24 cellular contexts compared by ENCODE assay signal in the genomic region with DNA sequence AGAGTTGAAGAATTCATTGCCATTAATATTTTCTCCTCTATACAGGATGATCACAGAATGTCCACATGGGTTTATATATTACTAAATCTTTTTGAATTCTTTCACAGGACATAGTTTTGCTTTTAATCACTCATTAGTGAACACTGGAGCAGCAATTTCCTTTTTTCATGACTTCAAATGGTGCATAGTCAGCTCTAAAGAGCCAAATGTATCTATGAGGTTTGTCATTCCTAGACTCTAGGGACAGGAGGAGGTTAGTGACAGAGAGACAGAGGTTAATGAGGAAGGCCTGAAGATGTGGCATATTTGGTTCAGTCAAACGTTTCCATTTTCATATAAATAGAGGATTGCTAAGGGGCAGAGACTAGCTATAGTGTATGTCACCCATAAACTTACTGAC.
"Had no signal": no experiment of that assay in that cellular context is flagged by ENCODE, and none has a peak within 500 bp of the region (broad histone marks: within the 10 kb centered on the region; RNA-seq: fewer than 3 reads in every experiment).

No MANE protein-coding gene starts in this region.

- DNase-seq: activated CD4-positive, alpha-beta T cell treated with anti-CD3 and anti-CD28 coated beads for 36 hours; activated CD4-positive, alpha-beta T cell treated with anti-CD3 and anti-CD28 coated beads, Interleukin-2, amount 50 U/mL, for 4 hours; activated CD8-positive, alpha-beta memory T cell treated with anti-CD3 and anti-CD28 coated beads for 24 hours; activated CD8-positive, alpha-beta memory T cell treated with anti-CD3 and anti-CD28 coated beads, Interleukin-2, amount 50 U/mL, for 4 hours; activated T-cell treated with anti-CD3 and anti-CD28 coated beads, Interleukin-2, amount 50 U/mL, for 24 hours; aorta; effector CD4-positive, alpha-beta T cell; foreskin fibroblast; kidney; lower lobe of right lung; mesendoderm; naive B cell; spleen; stimulated activated CD4-positive, alpha-beta T cell treated with anti-CD3 and anti-CD28 coated beads, Interleukin-4, amount 100 ng/mL, for 1 hour; stimulated activated naive CD4-positive, alpha-beta T cell treated with Interleukin-2 at 50 U/mL for 16 hours; T1000; upper lobe of left lung had no signal

- H3K4me1 ChIP-seq: lower lobe of right lung, prostate gland, spleen, upper lobe of left lung had no signal

- FAIRE-seq: endometrium, kidney had no signal

- H3K36me3 ChIP-seq: lower lobe of right lung, prostate gland, right atrium auricular region, spleen, thoracic aorta, upper lobe of left lung had no signal

- ATAC-seq: activated CD4-positive, alpha-beta T cell treated with anti-CD3 and anti-CD28 coated beads for 36 hours; activated naive CD4-positive, alpha-beta T cell treated with anti-CD3 and anti-CD28 coated beads, Interleukin-2, amount 50 U/mL, for 72 hours; activated T-helper 17 cell treated with anti-CD3 and anti-CD28 coated beads, Interleukin-2, amount 50 U/mL, for 72 hours; left lobe of liver; lower lobe of right lung had no signal

- H3K27me3 ChIP-seq: right atrium auricular region, spleen, upper lobe of left lung had no signal

- H3K27ac ChIP-seq: lower lobe of right lung, prostate gland, right atrium auricular region, spleen, thoracic aorta, upper lobe of left lung had no signal

- H3K4me3 ChIP-seq: lower lobe of right lung, prostate gland, right atrium auricular region, spleen, thoracic aorta, upper lobe of left lung had no signal

- H3K9me3 ChIP-seq: lower lobe of right lung, prostate gland, right atrium auricular region, spleen, thoracic aorta, upper lobe of left lung had no signal
